In genomic region chr15:26051771-26052685, GRCh38 we compare ENCODE assay signal across 1 cellular context.
TF ChIP-seq lines count a peak whose summit lies in the region.

No MANE protein-coding gene starts in this region.

TF ChIP-seq in GM23338, 12 proteins besides CTCF, POLR2A, EP300 and RAD21 (continued from another document):
- no peak for TF ChIP-seq ZNF462 (CRISPR knock-in tag; IDR thresholded peaks at IDR 0.05)
- TF ChIP-seq EZH2phosphoT487 (IDR thresholded peaks at IDR 0.05; ENCODE audit: unreplicated experiment) = no peak
- no peak for TF ChIP-seq JUNB (IDR thresholded peaks at IDR 0.05; ENCODE audit: unreplicated experiment)
- no peak for TF ChIP-seq CREB1 (CRISPR knock-in tag; IDR thresholded peaks at IDR 0.05; ENCODE audit: low read depth)
- TF ChIP-seq ZNF114 (CRISPR knock-in tag; IDR thresholded peaks at IDR 0.05) = no peak
- TF ChIP-seq EZH2 (IDR thresholded peaks at IDR 0.05; ENCODE audit: low read depth, unreplicated experiment) = no peak
- no peak for TF ChIP-seq ETS1 (IDR thresholded peaks at IDR 0.05)
